12 cellular contexts compared by ENCODE assay signal in genomic region chr10:89318047-89318446, GRCh38. TPM values are rescaled to one million over a fixed set of nuclear protein-coding genes. Genes with fewer than 3 reads are reported as not detected.
"Had no signal": no experiment of that assay in that cellular context is flagged by ENCODE, and none has a peak within 500 bp of the region (broad histone marks: within the 10 kb centered on the region; RNA-seq: fewer than 3 reads in every experiment).

No MANE protein-coding gene starts in this region.

RNA-seq across cellular contexts. Expression of gene IFIT1B, which starts 59.8 kb away (rescaled TPM):
- total RNA-seq: subcutaneous adipose tissue, suprapubic skin, testis, thoracic aorta, thyroid gland, tibial nerve, transverse colon, upper lobe of right lung, ureter, vagina had no signal
- polyA plus RNA-seq: stomach, urinary bladder had no signal
